ENCODE assay signal across 8 cellular contexts in genomic region chr2:86195055-86195807, GRCh38. TPM values are rescaled to one million over a fixed set of nuclear protein-coding genes. Genes with fewer than 3 reads are reported as not detected.
DNase-seq lines count a peak whose midpoint lies in the region; ATAC-seq, FAIRE-seq and TF ChIP-seq lines count a peak whose summit lies in the region.

TSS of gene IMMT (minus strand) at chr2:86195462. CDS start at chr2:86195382, 80 bp downstream.

- H3K27me3 ChIP-seq in breast epithelium (no peaks in the 10 kb centered on the region), iPS-20b (ENCODE audit: insufficient read depth, low read length) (no peaks in the 10 kb centered on the region), small intestine (ENCODE audit: control insufficient read depth in 2 of 2, insufficient read depth in 2 of 2, low read length in 2 of 2) (no peaks in the 10 kb centered on the region)

- peak within 1 kb of the TSS; percentile 93 to 96 for H3K27ac ChIP-seq in A549
- H3K27ac ChIP-seq in VCaP: peak within 1 kb of the TSS; percentile 97
- H3K27ac ChIP-seq in breast epithelium: peak within 1 kb of the TSS; percentile 98 to 100
- peak within 1 kb of the TSS; percentile 92 for H3K27ac ChIP-seq in iPS-20b (ENCODE audit: low read length)
- peak within 1 kb of the TSS; percentile 98 to 100 for H3K27ac ChIP-seq in small intestine (ENCODE audit: low read depth in 1 of 2, low read length in 1 of 2)

- no peaks in the 10 kb centered on the region for H3K36me3 ChIP-seq in breast epithelium
- peaks cover 12% of the 10 kb centered on the region for H3K36me3 ChIP-seq in iPS-20b (ENCODE audit: insufficient read depth, low read depth, low read length)
- H3K36me3 ChIP-seq in small intestine (ENCODE audit: control insufficient read depth in 2 of 2, insufficient read depth in 2 of 2, low read length in 2 of 2): peaks cover 0 to under 1% of the 10 kb centered on the region in 2 donors

- CTCF ChIA-PET in A549 (lab: Yijun Ruan, JAX): interaction anchor here (0.6 to 0.9 kb wide), 2 partner anchors 25 to 375 kb away, joined by 3 read pairs; no protein-coding TSS in a partner anchor

- TF ChIP-seq POLR2A in A549 (IDR thresholded peaks at IDR 0.05; ENCODE audit: low read length) (peak; percentile 89), breast epithelium (IDR thresholded peaks at IDR 0.05) (peak; percentile 74)

- H3K9me3 ChIP-seq in A549 (no peaks in the 10 kb centered on the region), breast epithelium (no peaks in the 10 kb centered on the region), iPS-20b (ENCODE audit: insufficient read depth, low read depth, low read length) (no peaks in the 10 kb centered on the region), small intestine (ENCODE audit: control insufficient read depth, low read depth) (no peaks in the 10 kb centered on the region)

- TF ChIP-seq RAD21 in A549 (conservative IDR thresholded peaks at IDR 0.05 in 1 of 2, IDR thresholded peaks at IDR 0.05 in 1 of 2): no peak

- H3K4me1 ChIP-seq in A549 (peaks cover 23% of the 10 kb centered on the region), breast epithelium (peaks cover 7 to 8% of the 10 kb centered on the region in 2 donors), iPS-20b (ENCODE audit: insufficient read depth, low read length) (0 out of 2 replicates have a peak, but pooled peaks cover 6% of the 10 kb centered on the region), small intestine (ENCODE audit: control insufficient read depth in 2 of 2, insufficient read depth in 1 of 2, low read depth in 1 of 2, low read length in 1 of 2) (peaks cover 0 to 6% of the 10 kb centered on the region in 2 donors)

- POLR2A ChIA-PET in A549 (lab: Yijun Ruan, JAX): interaction anchor here (0.5 to 3.3 kb wide), 11 partner anchors 9 to 389 kb away, joined by 3 to 32 read pairs (median 5); partner anchors contain the start of genes KDM3A, POLR1A and PTCD3

- FAIRE-seq in A549 (lab: Jason Lieb, UNC): no peak
- no peak for FAIRE-seq in small intestine (lab: Jason Lieb, UNC)

- H3K4me2 ChIP-seq in A549: peak within 1 kb of the TSS; percentile 88

- WGBS in A549 (ENCODE audit: missing lambda C conversion rate): under 1% methylated on average over 23 of the region's 74 CpGs
- WGBS in small intestine, 3 donors: 0% methylated on average over 72 to 74 of the region's 74 CpGs

- TF ChIP-seq EP300 in A549 (IDR thresholded peaks at IDR 0.05): no peak

- peak; percentile 93 to 99 for DNase-seq in A549 (ENCODE audit: low read depth in 1 of 2, low spot score in 1 of 2)
- DNase-seq in NCI-H2171 treated with DMSO at 0.1 percent for 48 hours (lab: John Stamatoyannopoulos, UW): peak; percentile 97
- DNase-seq in breast epithelium (ENCODE audit: low spot score in 2 of 2): peak; percentile 95 to 96
- DNase-seq in small intestine: peak; percentile 98

- intact Hi-C loops in breast epithelium (cut with DNase I; ENCODE audit: low total_unique reads): no loop called here

- H3K4me3 ChIP-seq in A549: peak within 1 kb of the TSS; percentile 69
- H3K4me3 ChIP-seq in breast epithelium: peak within 1 kb of the TSS; percentile 91 to 96 (median 93)
- H3K4me3 ChIP-seq in iPS-20b (ENCODE audit: low read length): peak within 1 kb of the TSS; percentile 82
- peak within 1 kb of the TSS; percentile 76 to 88 for H3K4me3 ChIP-seq in small intestine (ENCODE audit: low read depth in 1 of 2, low read length in 2 of 2)

- TF ChIP-seq CTCF in A549 (IDR thresholded peaks at IDR 0.05) (no peak), VCaP (conservative IDR thresholded peaks at IDR 0.05) (no peak), breast epithelium (IDR thresholded peaks at IDR 0.05) (no peak)

- ATAC-seq in A549 (peak; percentile 92 to 95), GM18867 (IDR thresholded peaks at IDR 0.05; ENCODE audit: unreplicated experiment) (peak; percentile 89), HG03103 (IDR thresholded peaks at IDR 0.05; ENCODE audit: low read depth, unreplicated experiment) (peak; percentile 83)

- H3K9ac ChIP-seq in iPS-20b (ENCODE audit: low read depth, low read length): peak within 1 kb of the TSS; percentile 89

TF ChIP-seq in A549, 52 proteins besides CTCF, POLR2A, EP300 and RAD21 (continues in another document):
- TF ChIP-seq BHLHE40 (IDR thresholded peaks at IDR 0.05; ENCODE audit: low read depth, low read length) (0 out of 2 replicates have a peak, but pooled peaks have one; percentile 31), JUN (IDR thresholded peaks at IDR 0.05) (peak; percentile 78 to 98), HOXB5 (CRISPR knock-in tag; IDR thresholded peaks at IDR 0.05) (peak; percentile 37), TFCP2L1 (CRISPR knock-in tag; IDR thresholded peaks at IDR 0.05) (peak; percentile 87), CEBPB (IDR thresholded peaks at IDR 0.05) (peak in 1 of 2 experiments; percentile 48; a peak in 1 of 4 replicates), HEYL (CRISPR knock-in tag; IDR thresholded peaks at IDR 0.05) (no peak), BCL3 (IDR thresholded peaks at IDR 0.05) (peak; percentile 96), MAZ (IDR thresholded peaks at IDR 0.05; ENCODE audit: borderline replicate concordance, low read depth, low read length) (0 out of 2 replicates have a peak, but pooled peaks have one; percentile 75), RFX5 (IDR thresholded peaks at IDR 0.05) (peak; percentile 78; the same call in 1 of the 2 replicates), MAX (IDR thresholded peaks at IDR 0.05) (peak; percentile 97), MYC (IDR thresholded peaks at IDR 0.05; ENCODE audit: borderline replicate concordance, low read length) (peak; percentile 87), NPAS2 (CRISPR knock-in tag; IDR thresholded peaks at IDR 0.05; ENCODE audit: borderline replicate concordance) (no peak), HOXB13 (CRISPR knock-in tag; IDR thresholded peaks at IDR 0.05; ENCODE audit: low read depth) (no peak), SREBF2 (IDR thresholded peaks at IDR 0.05) (no peak), FOSL2 (IDR thresholded peaks at IDR 0.05) (no peak), FOSL2 (CRISPR knock-in tag; IDR thresholded peaks at IDR 0.05) (peak; percentile 19; the same call in 1 of the 2 replicates), E2F6 (IDR thresholded peaks at IDR 0.05; ENCODE audit: borderline replicate concordance, low read depth) (peak; percentile 69), PBX3 (IDR thresholded peaks at IDR 0.05) (peak; percentile 60; the same call in 1 of the 2 replicates), ESRRA (IDR thresholded peaks at IDR 0.05; ENCODE audit: borderline replicate concordance, low read length) (peak; percentile 63; the same call in 1 of the 2 replicates), MAFK (IDR thresholded peaks at IDR 0.05; ENCODE audit: partially characterized antibody) (peak; percentile 9), PHF8 (IDR thresholded peaks at IDR 0.05; ENCODE audit: borderline replicate concordance, low read depth) (peak; percentile 98), RNF2 (IDR thresholded peaks at IDR 0.05; ENCODE audit: borderline replicate concordance, low read depth) (no peak), POLR2AphosphoS2 (conservative IDR thresholded peaks at IDR 0.05; ENCODE audit: low read length) (no peak), USF2 (IDR thresholded peaks at IDR 0.05) (no peak), TP53 (CRISPR knock-in tag; IDR thresholded peaks at IDR 0.05) (peak; percentile 82; the same call in 1 of the 2 replicates)

RNA-seq across cellular contexts. Expression of gene IMMT, which starts in this region (rescaled TPM):
- polyA plus RNA-seq in A549 (2011; rRNA removed) (126 and 157 TPM in 2 replicates), A549 (2017; fragmentation: RNase III; extraction: RNeasy Plus Mini Kit Qiagen cat#74134 plus additional on column Dnase treatment) (101 to 109 TPM (median 107 TPM) in 3 replicates), small intestine (10 to 100 TPM; 69.2 to 82.1 (median 71.2) TPM)
- 50.7 and 55.0 TPM in 2 replicates for polyA plus RNA-seq in A549 (2012; cell fraction: cytosol; rRNA removed)
- 42.2 and 69.0 TPM in 2 replicates for polyA plus RNA-seq in A549 (2012; cell fraction: nucleus; rRNA removed)
- 81.2 and 82.0 TPM in 2 replicates for polyA minus RNA-seq in A549 (2011; rRNA and poly(A)+ RNA removed)
- total RNA-seq in breast epithelium: 10 to 100 TPM; 44.8 to 56.1 (median 48.2) TPM

Comparison
In these comparisons a context has a peak if more than half of its experiments do, and no peak if none do; other contexts are left out.
1. Peak in every context shown above with its lines: DNase-seq, ATAC-seq, H3K4me3 ChIP-seq and H3K27ac ChIP-seq.